Comparison of ENCODE assay signal across 24 cellular contexts in genomic region chr1:33606272-33606671, GRCh38.
DNase-seq lines count a peak whose midpoint lies in the region; ATAC-seq, FAIRE-seq and TF ChIP-seq lines count a peak whose summit lies in the region.
"Had no signal": no experiment of that assay in that cellular context is flagged by ENCODE, and none has a peak within 500 bp of the region (broad histone marks: within the 10 kb centered on the region; RNA-seq: fewer than 3 reads in every experiment).

No MANE protein-coding gene starts in this region.

- H3K27me3 ChIP-seq in H9 (ENCODE audit: insufficient read depth, low read length) (no peaks in the 10 kb centered on the region), heart right ventricle (no peaks in the 10 kb centered on the region), neuronal stem cell (ENCODE audit: control insufficient read depth in 3 of 3, insufficient read depth in 3 of 3, low read depth in 1 of 3, low read length in 3 of 3) (peaks cover 0 to 39% (median 0%) of the 10 kb centered on the region in 3 experiments)
- H3K27me3 ChIP-seq: BLaER1 treated with 17β-estradiol and CSF1 and Interleukin-3, amounts not matched to agents 10 nM and 100 nM had no signal

- H3T11ph ChIP-seq in H9 (ENCODE audit: low read length), result no peak overlapping the region

- no peaks in the 10 kb centered on the region for H4K20me1 ChIP-seq in H9 (ENCODE audit: control insufficient read depth, insufficient read depth, insufficient read length)
- H4K20me1 ChIP-seq: BLaER1 treated with 17β-estradiol and CSF1 and Interleukin-3, amounts not matched to agents 10 nM and 100 nM had no signal

- H3K9me3 Mint-ChIP-seq in H9, result no peaks in the 10 kb centered on the region
- H3K9me3 Mint-ChIP-seq: CD8-positive, alpha-beta T cell had no signal

- no peak overlapping the region for H2BK5ac ChIP-seq in H9 (ENCODE audit: insufficient read length, low read length)
- no peak overlapping the region for H2BK5ac ChIP-seq in neuronal stem cell (ENCODE audit: low read length)

- no peak overlapping the region for H3K56ac ChIP-seq in H9 (ENCODE audit: insufficient read length, low read depth, low read length)

- no peaks in the 10 kb centered on the region for H3K9me3 ChIP-seq in H9 (ENCODE audit: control insufficient read depth, low read depth, low read length)
- no peaks in the 10 kb centered on the region for H3K9me3 ChIP-seq in heart right ventricle
- H3K9me3 ChIP-seq in neuronal stem cell (replicated peaks in 1 of 2; ENCODE audit: control insufficient read depth in 2 of 2, insufficient read depth in 1 of 2, low read depth in 1 of 2, low read length in 2 of 2), result no peaks in the 10 kb centered on the region

- FAIRE-seq in frontal cortex (lab: Jason Lieb, UNC), result no peak
- FAIRE-seq: GM12891 had no signal

- H2AFZ ChIP-seq in H9 (ENCODE audit: low read length), result no peak overlapping the region
- H2AFZ ChIP-seq in neuronal stem cell (ENCODE audit: low read length), result no peak overlapping the region
- H2AFZ ChIP-seq: GM23248 had no signal

- no peak overlapping the region for H3K23ac ChIP-seq in H9 (ENCODE audit: insufficient read length, low read depth, low read length)
- H3K23ac ChIP-seq in neuronal stem cell (ENCODE audit: low read depth, low read length, poor library complexity), result no peak overlapping the region

- H3K9ac ChIP-seq in H9 (ENCODE audit: extremely low read depth, insufficient read length, low read length) (no peak overlapping the region), neuronal stem cell (ENCODE audit: low read depth, low read length, poor library complexity) (no peak overlapping the region)
- H3K9ac ChIP-seq: BLaER1 treated with 17β-estradiol and CSF1 and Interleukin-3, amounts not matched to agents 10 nM and 100 nM; GM23248 had no signal

- H3K18ac ChIP-seq in H9 (ENCODE audit: insufficient read length, low read depth, low read length) (no peak overlapping the region), neuronal stem cell (ENCODE audit: low read length) (peak overlapping the region; percentile 37)

- no peak overlapping the region for H3K27ac ChIP-seq in H9 (ENCODE audit: insufficient read length, low read depth, low read length)
- H3K27ac ChIP-seq in heart right ventricle, result peak overlapping the region in 8 of 10 donors; percentile 29 to 79 (median 69)
- no peak overlapping the region for H3K27ac ChIP-seq in neuronal stem cell (replicated peaks; ENCODE audit: low read length)
- H3K27ac ChIP-seq: BLaER1 treated with 17β-estradiol and CSF1 and Interleukin-3, amounts not matched to agents 10 nM and 100 nM; GM23248 had no signal

- H3K4me3 ChIP-seq in heart right ventricle (no peak overlapping the region), neuronal stem cell (ENCODE audit: low read length in 2 of 2) (no peak overlapping the region)
- H3K4me3 ChIP-seq: BLaER1 treated with 17β-estradiol and CSF1 and Interleukin-3, amounts not matched to agents 10 nM and 100 nM; GM23248 had no signal

- H2BK120ac ChIP-seq in H9 (ENCODE audit: low read depth, low read length, poor library complexity, severe bottlenecking) (no peak overlapping the region), neuronal stem cell (ENCODE audit: low read depth, low read length) (no peak overlapping the region)

- TF ChIP-seq CTCF in H9 (conservative IDR thresholded peaks at IDR 0.05) (no peak), heart right ventricle (IDR thresholded peaks at IDR 0.05) (no peak)

- peak overlapping the region; percentile 25; the same call in 1 of the 2 replicates for H3K14ac ChIP-seq in H9 (ENCODE audit: insufficient read depth, low read length)
- H3K14ac ChIP-seq in neuronal stem cell (ENCODE audit: low read length), result no peak overlapping the region

- no peaks in the 10 kb centered on the region for H3K36me3 ChIP-seq in heart right ventricle
- H3K36me3 ChIP-seq in neuronal stem cell (replicated peaks in 1 of 2; ENCODE audit: control insufficient read depth in 2 of 2, insufficient read depth in 2 of 2, low read length in 2 of 2), result no peaks in the 10 kb centered on the region
- H3K36me3 ChIP-seq: BLaER1 treated with 17β-estradiol and CSF1 and Interleukin-3, amounts not matched to agents 10 nM and 100 nM had no signal

- H3K4me1 ChIP-seq in H9 (ENCODE audit: insufficient read depth, low read length) (no peaks in the 10 kb centered on the region), heart right ventricle (peaks cover 0 to 44% (median 13%) of the 10 kb centered on the region in 9 donors), neuronal stem cell (ENCODE audit: control insufficient read depth in 2 of 2, insufficient read depth in 1 of 2, low read depth in 1 of 2, low read length in 2 of 2) (no peaks in the 10 kb centered on the region)

- DNase-seq in H9 (no peak), heart right ventricle (peak; percentile 33 to 75), neuronal stem cell (ENCODE audit: low spot score) (no peak), frontal cortex (ENCODE audit: low spot score in 2 of 2) (no peak), NCI-H128 (lab: John Stamatoyannopoulos, UW; ENCODE audit: unreplicated experiment) (no peak), hepatic stellate cell (ENCODE audit: low spot score) (no peak)
- no peak for DNase-seq in stimulated activated CD4-positive, alpha-beta T cell treated with anti-CD3 and anti-CD28 coated beads, Interleukin-4, amount 100 ng/mL, for 24 hours
- DNase-seq: 8988T, GM23248, Karpas-422, MV-4-11, NCI-H1417, NCI-H1694 treated with DMSO at 0.1 percent for 48 hours, NCI-H2081 treated with DMSO at 0.1 percent for 48 hours, NCI-H2171 treated with DMSO at 0.1 percent for 48 hours, NCI-H446, NCI-H526, OCI-M1, SIG-M5 had no signal

- peaks cover 1% of the 10 kb centered on the region; the same call in 1 of the 2 replicates for H3K27me3 Mint-ChIP-seq in H9 (ENCODE audit: low read depth)

- no peaks in the 10 kb centered on the region for H3K4me1 Mint-ChIP-seq in H9

- H3K36me3 Mint-ChIP-seq in H9 (ENCODE audit: insufficient read depth in 1 of 3, low read depth in 3 of 3), result peaks cover 0 to 1% (median 0%) of the 10 kb centered on the region in 3 experiments; a peak in 1 of 7 replicates
- H3K36me3 Mint-ChIP-seq: CD8-positive, alpha-beta T cell had no signal

- no peak overlapping the region for H2BK15ac ChIP-seq in H9 (ENCODE audit: low read depth, low read length)
- H2BK15ac ChIP-seq in neuronal stem cell (ENCODE audit: low read length), result no peak overlapping the region

- no peaks in the 10 kb centered on the region for H3K23me2 ChIP-seq in H9 (ENCODE audit: insufficient read length, low read depth, low read length, poor library complexity, severe bottlenecking)

- no CpG with 5 or more reads among the region's 9 CpGs for WGBS in H9 (ENCODE audit: extremely low coverage, insufficient read length, low lambda C conversion rate)
- WGBS in heart right ventricle, 2 donors, result 56 to 60% methylated on average over 9 of the region's 9 CpGs
- no CpG with 5 or more reads among the region's 9 CpGs for WGBS in neuronal stem cell (ENCODE audit: extremely low coverage in 2 of 2, insufficient read length in 2 of 2, insufficient replicate concordance in 1 of 2), 2 donors

- no peaks in the 10 kb centered on the region for H3K79me2 ChIP-seq in H9 (ENCODE audit: insufficient read depth, low read length)

- ATAC-seq in esophagus mucosa (peak; percentile 66), heart right ventricle (peak; percentile 56 to 93 (median 76))
- ATAC-seq: CD8-positive, alpha-beta T cell; HCT116 had no signal

- H3K4me2 ChIP-seq in H9 (ENCODE audit: insufficient read depth, insufficient read length, low read length) (no peak overlapping the region), neuronal stem cell (ENCODE audit: insufficient read depth, low read length, poor library complexity, severe bottlenecking) (no peak overlapping the region)
- H3K4me2 ChIP-seq: BLaER1 treated with 17β-estradiol and CSF1 and Interleukin-3, amounts not matched to agents 10 nM and 100 nM had no signal

- no peaks in the 10 kb centered on the region for H3K79me1 ChIP-seq in H9 (ENCODE audit: insufficient read depth, low read depth, low read length, poor library complexity, severe bottlenecking)
- H3K79me1 ChIP-seq in neuronal stem cell (ENCODE audit: low read depth, low read length), result no peaks in the 10 kb centered on the region

- H4K8ac ChIP-seq in H9 (replicated peaks; ENCODE audit: insufficient read length, low read depth, low read length), result no peak overlapping the region
- no peak overlapping the region for H4K8ac ChIP-seq in neuronal stem cell (ENCODE audit: low read depth, low read length)

- H2AK5ac ChIP-seq in H9 (ENCODE audit: insufficient read length, low read length) (no peak overlapping the region), neuronal stem cell (ENCODE audit: low read depth, low read length) (peak overlapping the region; percentile 30)

- no peak overlapping the region for H2BK20ac ChIP-seq in H9 (ENCODE audit: low read depth, low read length, poor library complexity, severe bottlenecking)

- H3K4me3 Mint-ChIP-seq in H9, result no peak overlapping the region
- H3K4me3 Mint-ChIP-seq: CD8-positive, alpha-beta T cell had no signal

- H4K91ac ChIP-seq in H9 (ENCODE audit: insufficient read length, low read depth, low read length), result no peak overlapping the region
- no peak overlapping the region for H4K91ac ChIP-seq in neuronal stem cell (ENCODE audit: low read depth, low read length, poor library complexity)

- H4K5ac ChIP-seq in H9 (ENCODE audit: insufficient read length, low read depth, low read length), result no peak overlapping the region

- H3K4ac ChIP-seq in H9 (ENCODE audit: low read depth, low read length) (no peak overlapping the region), neuronal stem cell (ENCODE audit: low read length) (no peak overlapping the region)

- peak overlapping the region in 1 of 3 experiments; percentile 11; a peak in 1 of 7 replicates for H3K27ac Mint-ChIP-seq in H9
- H3K27ac Mint-ChIP-seq: CD8-positive, alpha-beta T cell had no signal

- H2BK12ac ChIP-seq in H9 (ENCODE audit: insufficient read length, low read depth, low read length), result no peak overlapping the region
- no peak overlapping the region for H2BK12ac ChIP-seq in neuronal stem cell (ENCODE audit: low read length)

- intact Hi-C loops in heart right ventricle (cut with DNase I), result loop anchor here in 2 of 10 donors (2.0 to 5.0 kb wide), 2 partner anchors 31 to 34 kb away; no protein-coding TSS in a partner anchor

Comparison
In these comparisons a context has a peak if more than half of its experiments do, and no peak if none do; other contexts are left out.
1. DNase-seq: peak in heart right ventricle (2 of 2); none in H9 (single experiment), neuronal stem cell (single experiment), frontal cortex (0 of 2), stimulated activated CD4-positive, alpha-beta T cell treated with anti-CD3 and anti-CD28 coated beads, Interleukin-4, amount 100 ng/mL, for 24 hours (single experiment), NCI-H128 (single experiment) and hepatic stellate cell (single experiment).
2. H3K27ac ChIP-seq: peak in heart right ventricle (8 of 10); none in H9 (single experiment) and neuronal stem cell (single experiment).